10 cellular contexts compared by ENCODE assay signal in the genomic region with DNA sequence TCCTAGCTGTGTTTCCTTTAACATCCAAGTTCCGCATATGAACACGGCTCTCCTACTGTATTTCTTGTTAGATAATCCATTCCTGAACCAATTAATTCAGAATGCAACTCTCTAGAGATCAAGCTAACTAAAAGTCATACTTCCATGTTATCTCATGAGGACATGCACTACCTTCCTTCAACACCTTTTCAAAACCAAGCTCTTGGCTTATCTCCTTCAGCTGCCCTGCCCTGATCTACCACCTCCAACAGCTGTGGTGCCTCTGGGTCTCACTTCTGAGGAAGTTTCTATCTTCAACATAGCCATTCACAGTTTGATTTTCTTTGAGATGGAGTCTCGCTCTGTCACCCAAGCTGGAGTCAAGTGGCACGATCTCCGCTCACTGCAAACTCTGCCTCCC.
"Had no signal": no experiment of that assay in that cellular context is flagged by ENCODE, and none has a peak within 500 bp of the region (broad histone marks: within the 10 kb centered on the region; RNA-seq: fewer than 3 reads in every experiment).

No MANE protein-coding gene starts in this region.

- H3K9me3 ChIP-seq: HAP-1 had no signal

- H3K9ac ChIP-seq: GM23248 had no signal

- H3K4me3 ChIP-seq: GM23248, GM23338, HAP-1 had no signal

- H3K4me2 ChIP-seq: GM23338 had no signal

- H3K4me1 Mint-ChIP-seq: GM23338, H9 had no signal

- H3K27ac Mint-ChIP-seq: GM23338, H9, HFFc6 had no signal

- H3K9me3 Mint-ChIP-seq: GM23338, H9, HFFc6 had no signal

- H2AFZ ChIP-seq: GM23248, GM23338 had no signal

- DNase-seq: GM23248, GOT3, H7, H9, HCEC 1CT, HFFc6 had no signal

- H3K27ac ChIP-seq: GM23248 had no signal

- H3K4me3 Mint-ChIP-seq: GM23338, H9, HFFc6 had no signal

- FAIRE-seq: H1 had no signal

- ATAC-seq: GM23338, HCT116 had no signal

- H3K4me1 ChIP-seq: HAP-1 had no signal
